In the genomic region with DNA sequence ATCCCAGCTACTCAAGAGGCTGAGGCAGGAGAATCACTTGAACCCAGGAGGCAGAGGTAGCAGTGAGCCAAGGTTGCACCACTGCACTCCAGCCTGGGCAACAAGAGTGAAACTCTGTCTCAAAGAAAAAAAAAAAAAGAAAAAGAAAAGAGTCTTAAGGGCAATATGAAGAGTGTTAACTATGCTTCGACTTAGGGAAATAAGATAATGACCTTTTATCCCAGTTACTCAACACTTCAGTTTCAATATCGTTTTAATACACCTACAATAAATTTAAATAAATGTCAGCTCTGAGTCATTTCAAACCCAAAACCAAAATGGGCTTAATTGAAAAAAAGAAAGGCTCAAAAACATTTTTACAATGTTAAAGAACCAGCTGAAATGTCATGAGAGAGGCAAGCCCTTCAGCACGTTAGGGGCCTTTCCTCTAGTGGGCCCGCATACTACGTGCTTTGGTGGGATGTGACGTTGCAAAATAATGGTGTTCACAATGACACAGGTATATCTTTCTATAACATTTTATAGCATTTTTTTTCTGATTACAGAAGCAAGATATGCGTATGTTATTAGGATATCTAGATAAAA, we compare ENCODE assay signal across 21 cellular contexts. TPM values are rescaled to one million over a fixed set of nuclear protein-coding genes. Genes with fewer than 3 reads are reported as not detected.
DNase-seq lines count a peak whose midpoint lies in the region; ATAC-seq and TF ChIP-seq lines count a peak whose summit lies in the region.
"Had no signal": no experiment of that assay in that cellular context is flagged by ENCODE, and none has a peak within 500 bp of the region (broad histone marks: within the 10 kb centered on the region; RNA-seq: fewer than 3 reads in every experiment).

No MANE protein-coding gene starts in this region.

- no peak for TF ChIP-seq POLR2A in transverse colon (IDR thresholded peaks at IDR 0.05)

- no peaks in the 10 kb centered on the region for H3K27me3 Mint-ChIP-seq in activated naive CD4-positive, alpha-beta T cell treated with anti-CD3 and anti-CD28 coated beads for 36 hours (ENCODE audit: low read depth)
- no peaks in the 10 kb centered on the region for H3K27me3 Mint-ChIP-seq in activated naive CD4-positive, alpha-beta T cell treated with anti-CD3 and anti-CD28 coated beads, Interleukin-2, amount 10 ng/mL, durations not matched to agents 7 days and 5 days
- no peaks in the 10 kb centered on the region for H3K27me3 Mint-ChIP-seq in effector memory CD8-positive, alpha-beta T cell
- H3K27me3 Mint-ChIP-seq: IgD-negative memory B cell had no signal

- H3K4me1 Mint-ChIP-seq in activated naive CD4-positive, alpha-beta T cell treated with anti-CD3 and anti-CD28 coated beads for 36 hours (ENCODE audit: low read depth): peaks cover 62% of the 10 kb centered on the region
- H3K4me1 Mint-ChIP-seq in activated naive CD4-positive, alpha-beta T cell treated with anti-CD3 and anti-CD28 coated beads, Interleukin-2, amount 10 ng/mL, durations not matched to agents 7 days and 5 days: peaks cover 62% of the 10 kb centered on the region
- peaks cover 56 to 74% of the 10 kb centered on the region in 2 donors for H3K4me1 Mint-ChIP-seq in effector memory CD8-positive, alpha-beta T cell (ENCODE audit: low read depth in 2 of 2)

- DNase-seq in activated naive CD4-positive, alpha-beta T cell treated with anti-CD3 and anti-CD28 coated beads for 36 hours: no peak
- no peak for DNase-seq in activated naive CD4-positive, alpha-beta T cell treated with anti-CD3 and anti-CD28 coated beads, Interleukin-2, amount 10 ng/mL, durations not matched to agents 7 days and 5 days
- DNase-seq in effector memory CD8-positive, alpha-beta T cell: no peak
- DNase-seq in transverse colon (no peak), Right ventricle myocardium inferior (ENCODE audit: missing footprints) (no peak)
- DNase-seq: activated effector memory CD4-positive, alpha-beta T cell treated with anti-CD3 and anti-CD28 coated beads, Interleukin-2, amount 50 U/mL, for 16 hours; effector CD4-positive, alpha-beta T cell; foreskin melanocyte; GF-D8; hippocampal formation; islet precursor cell; lower lobe of right lung; MG63; NCI-H1436; NCI-H524 treated with DMSO at 0.1 percent for 48 hours had no signal

- intact Hi-C loops in activated naive CD4-positive, alpha-beta T cell treated with anti-CD3 and anti-CD28 coated beads for 36 hours (cut with micrococcal nuclease): loop anchor here (1.0 to 2.0 kb wide), 3 partner anchors 37 to 120 kb away; partner anchors contain the start of gene CXCR6
- intact Hi-C loops in transverse colon (cut with DNase I; ENCODE audit: low total_unique reads): no loop called here
- intact Hi-C loops in Right ventricle myocardium inferior (cut with DNase I): no loop called here

- no peaks in the 10 kb centered on the region for H3K27me3 ChIP-seq in transverse colon
- H3K27me3 ChIP-seq: MG63 had no signal

- in situ Hi-C loops in transverse colon (cut with MboI; ENCODE audit: low pct_ligation_motif_present in 1 of 4, low pct_unique_long_range_greater_than_20kb in 1 of 4, low sequenced_read_pairs in 3 of 4): no loop called here

- H3K4me1 ChIP-seq in transverse colon: peaks cover 19 to 58% (median 27%) of the 10 kb centered on the region in 4 donors

- CTCF ChIA-PET in activated naive CD4-positive, alpha-beta T cell treated with anti-CD3 and anti-CD28 coated beads for 36 hours (lab: Charles Lee): no interaction called here
- CTCF ChIA-PET in activated naive CD4-positive, alpha-beta T cell treated with anti-CD3 and anti-CD28 coated beads, Interleukin-2, amount 10 ng/mL, durations not matched to agents 7 days and 5 days (lab: Charles Lee): interaction anchor here (0.7 to 1.8 kb wide), 8 partner anchors 11 to 100 kb away, joined by 3 to 6 read pairs (median 4); partner anchors contain the start of gene CXCR6

- H3K27ac ChIP-seq in VCaP (peak overlapping the region; percentile 92; the same call in 1 of the 2 replicates), transverse colon (peak overlapping the region in 3 of 4 donors; percentile 44 to 70 (median 62))

- no peak for TF ChIP-seq CTCF in VCaP (conservative IDR thresholded peaks at IDR 0.05)
- no peak for TF ChIP-seq CTCF in transverse colon (IDR thresholded peaks at IDR 0.05)

- H3K4me3 Mint-ChIP-seq in activated naive CD4-positive, alpha-beta T cell treated with anti-CD3 and anti-CD28 coated beads for 36 hours: no peak overlapping the region
- no peak overlapping the region for H3K4me3 Mint-ChIP-seq in activated naive CD4-positive, alpha-beta T cell treated with anti-CD3 and anti-CD28 coated beads, Interleukin-2, amount 10 ng/mL, durations not matched to agents 7 days and 5 days
- peak overlapping the region; percentile 11 to 65 for H3K4me3 Mint-ChIP-seq in effector memory CD8-positive, alpha-beta T cell

- peaks cover 0 to 21% (median 8%) of the 10 kb centered on the region in 4 donors for H3K36me3 ChIP-seq in transverse colon
- H3K36me3 ChIP-seq: MG63 had no signal

- no peak for TF ChIP-seq EP300 in transverse colon (IDR thresholded peaks at IDR 0.05; ENCODE audit: low read depth)

- ATAC-seq in effector memory CD8-positive, alpha-beta T cell (replicated peaks): peak; percentile 16
- ATAC-seq in Right ventricle myocardium inferior (no peak), GM18858 (IDR thresholded peaks at IDR 0.05; ENCODE audit: unreplicated experiment) (no peak), HG03378 (IDR thresholded peaks at IDR 0.05; ENCODE audit: unreplicated experiment) (no peak)
- ATAC-seq: lower lobe of right lung had no signal

- no peak overlapping the region for H3K4me3 ChIP-seq in transverse colon
- H3K4me3 ChIP-seq: lower lobe of right lung, MG63 had no signal

- peaks cover 74% of the 10 kb centered on the region for H3K36me3 Mint-ChIP-seq in activated naive CD4-positive, alpha-beta T cell treated with anti-CD3 and anti-CD28 coated beads for 36 hours (ENCODE audit: low read depth)
- peaks cover 85% of the 10 kb centered on the region for H3K36me3 Mint-ChIP-seq in activated naive CD4-positive, alpha-beta T cell treated with anti-CD3 and anti-CD28 coated beads, Interleukin-2, amount 10 ng/mL, durations not matched to agents 7 days and 5 days
- H3K36me3 Mint-ChIP-seq in effector memory CD8-positive, alpha-beta T cell (ENCODE audit: insufficient read depth): peaks cover 41% of the 10 kb centered on the region

- H3K27ac Mint-ChIP-seq in activated naive CD4-positive, alpha-beta T cell treated with anti-CD3 and anti-CD28 coated beads for 36 hours: peak overlapping the region; percentile 57
- H3K27ac Mint-ChIP-seq in activated naive CD4-positive, alpha-beta T cell treated with anti-CD3 and anti-CD28 coated beads, Interleukin-2, amount 10 ng/mL, durations not matched to agents 7 days and 5 days: no peak overlapping the region
- peak overlapping the region; percentile 41 to 95 for H3K27ac Mint-ChIP-seq in effector memory CD8-positive, alpha-beta T cell
- H3K27ac Mint-ChIP-seq: IgD-negative memory B cell had no signal

- WGBS in transverse colon (ENCODE audit: low coverage in 1 of 2), 2 donors: 65 to 78% methylated on average over 7 of the region's 7 CpGs

- H3K9me3 ChIP-seq in transverse colon: no peaks in the 10 kb centered on the region
- H3K9me3 ChIP-seq: lower lobe of right lung, MG63 had no signal

- no peaks in the 10 kb centered on the region for H3K9me3 Mint-ChIP-seq in activated naive CD4-positive, alpha-beta T cell treated with anti-CD3 and anti-CD28 coated beads for 36 hours
- H3K9me3 Mint-ChIP-seq in activated naive CD4-positive, alpha-beta T cell treated with anti-CD3 and anti-CD28 coated beads, Interleukin-2, amount 10 ng/mL, durations not matched to agents 7 days and 5 days: no peaks in the 10 kb centered on the region
- peaks cover 0 to 3% of the 10 kb centered on the region in 2 donors for H3K9me3 Mint-ChIP-seq in effector memory CD8-positive, alpha-beta T cell
- H3K9me3 Mint-ChIP-seq: IgD-negative memory B cell had no signal

RNA-seq across cellular contexts. Expression of gene FYCO1, which starts 15.3 kb away (rescaled TPM):
- 10 to 100 TPM; 10.2 to 10.5 TPM for total RNA-seq in activated naive CD4-positive, alpha-beta T cell treated with anti-CD3 and anti-CD28 coated beads for 36 hours
- total RNA-seq in transverse colon (10 to 100 TPM; 34.5 to 40.0 (median 38.1) TPM), Right ventricle myocardium inferior (107 TPM)

RNA-seq across cellular contexts. Expression of gene CXCR6, which starts 37.1 kb away (rescaled TPM):
- under 1 TPM in 1 of 2 experiments, not detected in 1; 0.30 TPM for total RNA-seq in activated naive CD4-positive, alpha-beta T cell treated with anti-CD3 and anti-CD28 coated beads for 36 hours
- total RNA-seq in transverse colon: 1 to 10 TPM in 3 of 4 donors, not detected in 1; 3.3 to 9.4 (median 6.7) TPM
- total RNA-seq in Right ventricle myocardium inferior: 0.19 TPM
- total RNA-seq: cerebellum, temporal lobe had no signal

RNA-seq across cellular contexts. Expression of gene XCR1, which starts 47.0 kb away (rescaled TPM):
- not detected for total RNA-seq in activated naive CD4-positive, alpha-beta T cell treated with anti-CD3 and anti-CD28 coated beads for 36 hours
- total RNA-seq in transverse colon (under 1 TPM in 2 of 4 donors, not detected in 2; 0.14 to 0.32 TPM), Right ventricle myocardium inferior (not detected)
- total RNA-seq: cerebellum, temporal lobe had no signal

Comparison
In these comparisons a context has a peak if more than half of its experiments do, and no peak if none do; other contexts are left out.
1. H3K4me3 Mint-ChIP-seq: peak in effector memory CD8-positive, alpha-beta T cell (2 of 2); none in activated naive CD4-positive, alpha-beta T cell treated with anti-CD3 and anti-CD28 coated beads for 36 hours (single experiment) and activated naive CD4-positive, alpha-beta T cell treated with anti-CD3 and anti-CD28 coated beads, Interleukin-2, amount 10 ng/mL, durations not matched to agents 7 days and 5 days (single experiment).